1 cellular context compared by ENCODE assay signal in the genomic region with DNA sequence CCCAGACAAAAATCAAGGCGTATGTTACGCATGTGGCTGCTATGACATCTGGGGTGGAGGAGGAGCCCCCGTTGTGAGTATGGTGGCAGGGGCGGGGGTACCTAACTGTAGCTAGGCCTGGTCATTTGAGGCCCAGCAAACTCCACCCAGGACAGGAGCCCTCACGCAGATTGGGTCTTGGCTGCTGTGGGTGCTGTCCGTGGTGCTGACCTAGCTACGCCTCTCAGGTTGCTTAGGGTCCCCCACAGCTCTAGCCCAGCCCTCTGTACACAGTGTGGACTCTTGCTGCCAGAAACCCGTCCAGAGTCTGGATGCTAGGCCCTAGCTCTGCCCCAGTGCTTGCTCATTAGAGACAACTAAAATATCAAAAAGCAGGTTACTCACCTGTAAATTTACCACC.
TF ChIP-seq lines count a peak whose summit lies in the region.

No MANE protein-coding gene starts in this region.

TF ChIP-seq in HepG2, 621 proteins besides CTCF, POLR2A, EP300 and RAD21 (continued from another document):
- no peak for TF ChIP-seq NFYC (CRISPR knock-in tag; IDR thresholded peaks at IDR 0.05)
- TF ChIP-seq, protein P1, sequence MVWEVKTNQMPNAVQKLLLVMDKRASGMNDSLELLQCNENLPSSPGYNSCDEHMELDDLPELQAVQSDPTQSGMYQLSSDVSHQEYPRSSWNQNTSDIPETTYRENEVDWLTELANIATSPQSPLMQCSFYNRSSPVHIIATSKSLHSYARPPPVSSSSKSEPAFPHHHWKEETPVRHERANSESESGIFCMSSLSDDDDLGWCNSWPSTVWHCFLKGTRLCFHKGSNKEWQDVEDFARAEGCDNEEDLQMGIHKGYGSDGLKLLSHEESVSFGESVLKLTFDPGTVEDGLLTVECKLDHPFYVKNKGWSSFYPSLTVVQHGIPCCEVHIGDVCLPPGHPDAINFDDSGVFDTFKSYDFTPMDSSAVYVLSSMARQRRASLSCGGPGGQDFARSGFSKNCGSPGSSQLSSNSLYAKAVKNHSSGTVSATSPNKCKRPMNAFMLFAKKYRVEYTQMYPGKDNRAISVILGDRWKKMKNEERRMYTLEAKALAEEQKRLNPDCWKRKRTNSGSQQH (CRISPR knock-in tag; IDR thresholded peaks at IDR 0.05; ENCODE audit: low read depth), result peak; percentile 49; the same call in 1 of the 2 replicates
- TF ChIP-seq, protein P2, sequence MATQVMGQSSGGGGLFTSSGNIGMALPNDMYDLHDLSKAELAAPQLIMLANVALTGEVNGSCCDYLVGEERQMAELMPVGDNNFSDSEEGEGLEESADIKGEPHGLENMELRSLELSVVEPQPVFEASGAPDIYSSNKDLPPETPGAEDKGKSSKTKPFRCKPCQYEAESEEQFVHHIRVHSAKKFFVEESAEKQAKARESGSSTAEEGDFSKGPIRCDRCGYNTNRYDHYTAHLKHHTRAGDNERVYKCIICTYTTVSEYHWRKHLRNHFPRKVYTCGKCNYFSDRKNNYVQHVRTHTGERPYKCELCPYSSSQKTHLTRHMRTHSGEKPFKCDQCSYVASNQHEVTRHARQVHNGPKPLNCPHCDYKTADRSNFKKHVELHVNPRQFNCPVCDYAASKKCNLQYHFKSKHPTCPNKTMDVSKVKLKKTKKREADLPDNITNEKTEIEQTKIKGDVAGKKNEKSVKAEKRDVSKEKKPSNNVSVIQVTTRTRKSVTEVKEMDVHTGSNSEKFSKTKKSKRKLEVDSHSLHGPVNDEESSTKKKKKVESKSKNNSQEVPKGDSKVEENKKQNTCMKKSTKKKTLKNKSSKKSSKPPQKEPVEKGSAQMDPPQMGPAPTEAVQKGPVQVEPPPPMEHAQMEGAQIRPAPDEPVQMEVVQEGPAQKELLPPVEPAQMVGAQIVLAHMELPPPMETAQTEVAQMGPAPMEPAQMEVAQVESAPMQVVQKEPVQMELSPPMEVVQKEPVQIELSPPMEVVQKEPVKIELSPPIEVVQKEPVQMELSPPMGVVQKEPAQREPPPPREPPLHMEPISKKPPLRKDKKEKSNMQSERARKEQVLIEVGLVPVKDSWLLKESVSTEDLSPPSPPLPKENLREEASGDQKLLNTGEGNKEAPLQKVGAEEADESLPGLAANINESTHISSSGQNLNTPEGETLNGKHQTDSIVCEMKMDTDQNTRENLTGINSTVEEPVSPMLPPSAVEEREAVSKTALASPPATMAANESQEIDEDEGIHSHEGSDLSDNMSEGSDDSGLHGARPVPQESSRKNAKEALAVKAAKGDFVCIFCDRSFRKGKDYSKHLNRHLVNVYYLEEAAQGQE (IDR thresholded peaks at IDR 0.05; ENCODE audit: borderline replicate concordance in 1 of 2, low read depth in 1 of 2, low read length in 2 of 2), result peak; percentile 96 to 99
